In genomic region chr4:145452447-145453162, GRCh38 we compare ENCODE assay signal across 22 cellular contexts. TPM values are rescaled to one million over a fixed set of nuclear protein-coding genes. Genes with fewer than 3 reads are reported as not detected.
DNase-seq lines count a peak whose midpoint lies in the region; ATAC-seq, FAIRE-seq and TF ChIP-seq lines count a peak whose summit lies in the region.
"Had no signal": no experiment of that assay in that cellular context is flagged by ENCODE, and none has a peak within 500 bp of the region (broad histone marks: within the 10 kb centered on the region; RNA-seq: fewer than 3 reads in every experiment).

No MANE protein-coding gene starts in this region.

- WGBS in right lobe of liver (ENCODE audit: insufficient coverage, low coverage, low lambda C conversion rate, missing lambda C conversion rate): 54% methylated on average over 5 of the region's 5 CpGs

- dilution Hi-C loops in endothelial cell of umbilical vein (cut with MboI; ENCODE audit: extremely low pct_ligation_motif_present, low sequenced_read_pairs): loop anchor here (25.0 kb wide), 1 partner anchor 215 kb away; no protein-coding TSS in a partner anchor

- CTCF ChIA-PET in Calu3 (lab: Charles Lee): no interaction called here
- CTCF ChIA-PET in PC-3 (lab: Charles Lee): no interaction called here
- CTCF ChIA-PET in endothelial cell of umbilical vein (lab: Charles Lee): interaction anchor here (0.8 to 1.6 kb wide), 3 partner anchors 25 to 157 kb away, joined by 3 to 6 read pairs (median 3); no protein-coding TSS in a partner anchor
- CTCF ChIA-PET in GM10248 (lab: Yijun Ruan, JAX): interaction anchor here (1.1 to 1.5 kb wide), 2 partner anchors 13 to 24 kb away, joined by 3 to 4 read pairs; no protein-coding TSS in a partner anchor

- H3K27ac ChIP-seq in PC-3 (ENCODE audit: low read length) (peak overlapping the region; percentile 67), endothelial cell of umbilical vein (ENCODE audit: insufficient read depth, low read depth, low read length) (peak overlapping the region; percentile 45), right lobe of liver (no peak overlapping the region)

- DNase-seq in Calu3 (no peak), PC-3 (peak; percentile 86), endothelial cell of umbilical vein (ENCODE audit: low read depth, low spot score) (peak; percentile 55), right lobe of liver (no peak), GM10248 (ENCODE audit: extremely low spot score) (no peak)
- no peak for DNase-seq in effector CD4-positive, alpha-beta T cell
- DNase-seq: DMS79 treated with DMSO at 0.1 percent for 48 hours, GOT3, HCEC 1CT, KG1, NCI-H1694, NCI-H2081, NCI-H2171 treated with DMSO at 0.1 percent for 48 hours, NCI-H446, NCI-H526, Right ventricle myocardium superior, SW 1271 had no signal

- peak overlapping the region; percentile 30 for H3K27ac Mint-ChIP-seq in Calu3 (ENCODE audit: unreplicated experiment)
- H3K27ac Mint-ChIP-seq: CD14-positive monocyte had no signal

- no peak overlapping the region for H3K4me3 ChIP-seq in PC-3 (ENCODE audit: low read length)
- H3K4me3 ChIP-seq in endothelial cell of umbilical vein (replicated peaks in 1 of 3; ENCODE audit: insufficient read depth in 1 of 3, low read depth in 1 of 3, low read length in 3 of 3): no peak overlapping the region
- H3K4me3 ChIP-seq in right lobe of liver: no peak overlapping the region

- H3K4me2 ChIP-seq in PC-3 (ENCODE audit: low read length) (peak overlapping the region; percentile 62), endothelial cell of umbilical vein (ENCODE audit: insufficient read depth, low read length) (peak overlapping the region; percentile 50)

- no peaks in the 10 kb centered on the region for H3K9me3 ChIP-seq in PC-3 (ENCODE audit: low read length)
- H3K9me3 ChIP-seq in endothelial cell of umbilical vein (replicated peaks; ENCODE audit: control insufficient read depth, insufficient read depth, low read length): no peaks in the 10 kb centered on the region
- H3K9me3 ChIP-seq in right lobe of liver: no peaks in the 10 kb centered on the region

- no peak overlapping the region for H3K4me3 Mint-ChIP-seq in Calu3 (ENCODE audit: low read depth, unreplicated experiment)
- H3K4me3 Mint-ChIP-seq: CD14-positive monocyte had no signal

- POLR2A ChIA-PET in PC-3 (lab: Charles Lee; ENCODE audit: unreplicated experiment): no interaction called here
- POLR2A ChIA-PET in endothelial cell of umbilical vein (lab: Charles Lee): no interaction called here
- POLR2A ChIA-PET in GM10248 (lab: Yijun Ruan, JAX): no interaction called here

- no TSS peak for BruUV-seq in Calu3 (replicated peaks; lab: Mats Ljungman, UMichigan)
- BruUV-seq in PC-3 (replicated peaks; lab: Mats Ljungman, UMichigan): no TSS peak
- TSS peak; percentile 94 for BruUV-seq in endothelial cell of umbilical vein (replicated peaks; lab: Mats Ljungman, UMichigan)

- H3F3A ChIP-seq in PC-3 (ENCODE audit: low read length, unreplicated experiment): no peaks in the 10 kb centered on the region

- H2AFZ ChIP-seq in PC-3 (ENCODE audit: low read length) (no peak overlapping the region), endothelial cell of umbilical vein (ENCODE audit: low read depth, low read length) (peak overlapping the region; percentile 59)

- TF ChIP-seq CTCF in Calu3 (IDR thresholded peaks at IDR 0.05; ENCODE audit: unreplicated experiment) (no peak), PC-3 (conservative IDR thresholded peaks at IDR 0.05; ENCODE audit: low read depth, low read length) (no peak), endothelial cell of umbilical vein (IDR thresholded peaks at IDR 0.05; ENCODE audit: extremely low read depth in 1 of 2, insufficient read depth in 1 of 2, low read depth in 1 of 2, low read length in 2 of 2) (no peak), right lobe of liver (IDR thresholded peaks at IDR 0.05) (no peak), GM10248 (IDR thresholded peaks at IDR 0.05; ENCODE audit: control extremely low read depth, extremely low read depth, low read depth, missing control alignments) (no peak)

- peaks cover 5% of the 10 kb centered on the region for H3K9me3 Mint-ChIP-seq in Calu3 (ENCODE audit: low read depth, unreplicated experiment)

- H3K9me2 ChIP-seq in PC-3 (replicated peaks; ENCODE audit: low read length): no peaks in the 10 kb centered on the region

- H3K36me3 ChIP-seq in PC-3 (ENCODE audit: low read depth, low read length) (no peaks in the 10 kb centered on the region), endothelial cell of umbilical vein (ENCODE audit: control insufficient read depth in 2 of 2, extremely low read depth in 1 of 2, insufficient read depth in 2 of 2, low read length in 2 of 2) (no peaks in the 10 kb centered on the region), right lobe of liver (no peaks in the 10 kb centered on the region)

- no peaks in the 10 kb centered on the region for H3K9me1 ChIP-seq in endothelial cell of umbilical vein (replicated peaks; ENCODE audit: control insufficient read depth, extremely low read depth, insufficient read depth, low read length)

- no peak overlapping the region; the same call in 1 of the 2 replicates for H3K9ac ChIP-seq in PC-3 (ENCODE audit: low read length)
- H3K9ac ChIP-seq in endothelial cell of umbilical vein (replicated peaks; ENCODE audit: extremely low read depth, insufficient read depth, low read length): no peak overlapping the region

- no peaks in the 10 kb centered on the region for H4K20me1 ChIP-seq in PC-3 (ENCODE audit: low read length)
- H4K20me1 ChIP-seq in endothelial cell of umbilical vein (replicated peaks; ENCODE audit: control insufficient read depth, extremely low read depth, insufficient read depth, low read length): no peaks in the 10 kb centered on the region

- H3K79me2 ChIP-seq in PC-3 (ENCODE audit: low read length) (no peaks in the 10 kb centered on the region), endothelial cell of umbilical vein (ENCODE audit: control insufficient read depth, insufficient read depth, low read length) (no peaks in the 10 kb centered on the region)

- peak; percentile 88 for ATAC-seq in PC-3
- ATAC-seq in right lobe of liver: peak; percentile 80 to 96 (median 88)
- no peak for ATAC-seq in GM18873 (IDR thresholded peaks at IDR 0.05; ENCODE audit: low FRiP score, unreplicated experiment)

- H3K4me1 ChIP-seq in PC-3 (ENCODE audit: insufficient read depth, low read length): peaks cover 29% of the 10 kb centered on the region
- H3K4me1 ChIP-seq in endothelial cell of umbilical vein (ENCODE audit: control insufficient read depth, extremely low read depth, insufficient read depth, low read length): peaks cover 20% of the 10 kb centered on the region
- H3K4me1 ChIP-seq in right lobe of liver: peaks cover 0 to 9% (median 0%) of the 10 kb centered on the region in 4 donors

- FAIRE-seq in endothelial cell of umbilical vein (lab: Jason Lieb, UNC): peak; percentile 40
- FAIRE-seq: A204.1, D721Med, GM12892 had no signal

- TF ChIP-seq POLR2A in endothelial cell of umbilical vein (IDR thresholded peaks at IDR 0.05; ENCODE audit: low read depth, low read length) (no peak), right lobe of liver (IDR thresholded peaks at IDR 0.05) (no peak)

- H3K36me3 Mint-ChIP-seq in Calu3 (ENCODE audit: insufficient read depth, unreplicated experiment): no peaks in the 10 kb centered on the region
- H3K36me3 Mint-ChIP-seq: CD14-positive monocyte had no signal

- no peaks in the 10 kb centered on the region for H3K27me3 Mint-ChIP-seq in Calu3 (ENCODE audit: unreplicated experiment)

- H3K27me3 ChIP-seq in PC-3 (ENCODE audit: low read length) (no peaks in the 10 kb centered on the region), endothelial cell of umbilical vein (ENCODE audit: control insufficient read depth in 2 of 2, insufficient read depth in 2 of 2, low read length in 2 of 2) (peaks cover 0 to 4% of the 10 kb centered on the region in 2 experiments), right lobe of liver (no peaks in the 10 kb centered on the region)

- H3K4me1 Mint-ChIP-seq in Calu3 (ENCODE audit: low read depth, unreplicated experiment): peaks cover 18% of the 10 kb centered on the region

- intact Hi-C loops in Calu3 (cut with micrococcal nuclease; ENCODE audit: unreplicated experiment): no loop called here
- intact Hi-C loops in PC-3 (cut with micrococcal nuclease): no loop called here
- intact Hi-C loops in endothelial cell of umbilical vein (cut with micrococcal nuclease): loop anchor here (1.0 to 2.0 kb wide), 2 partner anchors 28 to 64 kb away; partner anchors contain the start of gene SMAD1
- intact Hi-C loops in right lobe of liver (cut with DNase I): no loop called here

TF ChIP-seq in endothelial cell of umbilical vein, 7 proteins besides CTCF, POLR2A, EP300 and RAD21:
- no peak for TF ChIP-seq EZH2 (IDR thresholded peaks at IDR 0.05; ENCODE audit: borderline replicate concordance, low read depth, low read length, severe bottlenecking)
- no peak for TF ChIP-seq MAX (IDR thresholded peaks at IDR 0.05; ENCODE audit: insufficient read depth, insufficient read length)
- peak; percentile 15 for TF ChIP-seq POLR2AphosphoS5 (IDR thresholded peaks at IDR 0.05; ENCODE audit: insufficient read depth, low read depth, low read length)
- TF ChIP-seq JUN (IDR thresholded peaks at IDR 0.05; ENCODE audit: borderline replicate concordance, insufficient read depth, insufficient read length, low read depth): peak; percentile 65
- peak; percentile 48 for TF ChIP-seq FOS (IDR thresholded peaks at IDR 0.05; ENCODE audit: borderline replicate concordance, insufficient read depth, low read length)
- peak; percentile 15 for TF ChIP-seq GATA2 (IDR thresholded peaks at IDR 0.05; ENCODE audit: insufficient read depth, insufficient read length, low read depth, low read length)
- no peak for TF ChIP-seq MYC (IDR thresholded peaks at IDR 0.05; ENCODE audit: low read depth, low read length)

RNA-seq across cellular contexts. Expression of gene SMAD1, which starts 29.0 kb away (rescaled TPM):
- total RNA-seq in Calu3 (2022): 15.3 and 19.3 TPM in 2 replicates
- 13.3 and 14.8 TPM in 2 replicates for total RNA-seq in PC-3 (2014; rRNA removed)
- total RNA-seq in endothelial cell of umbilical vein: 93.5 and 101 TPM in 2 replicates
- polyA plus RNA-seq in endothelial cell of umbilical vein: 104 and 116 TPM in 2 replicates
- 81.7 and 82.7 TPM in 2 replicates for polyA plus RNA-seq in endothelial cell of umbilical vein (2011; cell fraction: cytosol; rRNA removed)
- 100 and 103 TPM in 2 replicates for polyA plus RNA-seq in endothelial cell of umbilical vein (2011; cell fraction: nucleus; rRNA removed)
- 37.9 and 51.1 TPM in 2 replicates for polyA plus RNA-seq in endothelial cell of umbilical vein (2012)
- 172 and 177 TPM in 2 replicates for polyA minus RNA-seq in endothelial cell of umbilical vein
- 11.8 TPM for polyA minus RNA-seq in endothelial cell of umbilical vein (2011; cell fraction: cytosol; rRNA and poly(A)+ RNA removed)
- 183 and 198 TPM in 2 replicates for polyA minus RNA-seq in endothelial cell of umbilical vein (2011; cell fraction: nucleus; rRNA and poly(A)+ RNA removed)
- 10 to 100 TPM; 12.4 to 30.5 (median 18.4) TPM for total RNA-seq in right lobe of liver

Comparison
In these comparisons a context has a peak if more than half of its experiments do, and no peak if none do; other contexts are left out.
1. DNase-seq: peak in PC-3 (single experiment) and endothelial cell of umbilical vein (single experiment); none in Calu3 (single experiment), right lobe of liver (0 of 3), effector CD4-positive, alpha-beta T cell (single experiment) and GM10248 (single experiment).
2. H3K27ac ChIP-seq: peak in PC-3 (single experiment) and endothelial cell of umbilical vein (single experiment); none in right lobe of liver (0 of 3).
3. CTCF ChIA-PET loops: an anchor here in endothelial cell of umbilical vein (0.8 to 1.6 kb wide) and GM10248 (1.1 to 1.5 kb wide); none called in Calu3 and PC-3.